10 cellular contexts compared by ENCODE assay signal in genomic region chr4:38067499-38067898, GRCh38.
"Had no signal": no experiment of that assay in that cellular context is flagged by ENCODE, and none has a peak within 500 bp of the region (broad histone marks: within the 10 kb centered on the region; RNA-seq: fewer than 3 reads in every experiment).

No MANE protein-coding gene starts in this region.

- DNase-seq: activated effector memory CD4-positive, alpha-beta T cell treated with anti-CD3 and anti-CD28 coated beads, Interleukin-2, amount 50 U/mL, for 16 hours; activated T-cell treated with anti-CD3 and anti-CD28 coated beads, Interleukin-2, amount 50 U/mL, for 1 hour; glutamatergic neuron; nephron progenitor cell; psoas muscle; stimulated activated CD4-positive, alpha-beta T cell treated with anti-CD3 and anti-CD28 coated beads, Interleukin-4, amount 100 ng/mL, for 4 hours had no signal

- H3K9me3 ChIP-seq: psoas muscle had no signal

- ATAC-seq: activated CD4-positive, CD25-positive, alpha-beta regulatory T cell treated with anti-CD3 and anti-CD28 coated beads, Interleukin-2, amount 50 U/mL, for 24 hours; esophagus mucosa; psoas muscle had no signal

- H3K4me1 ChIP-seq: psoas muscle had no signal

- H3K27ac ChIP-seq: psoas muscle had no signal

- FAIRE-seq: islet of Langerhans, urothelium cell line had no signal

- H3K4me3 ChIP-seq: psoas muscle had no signal
